Comparison of ENCODE assay signal across 14 cellular contexts in the genomic region with DNA sequence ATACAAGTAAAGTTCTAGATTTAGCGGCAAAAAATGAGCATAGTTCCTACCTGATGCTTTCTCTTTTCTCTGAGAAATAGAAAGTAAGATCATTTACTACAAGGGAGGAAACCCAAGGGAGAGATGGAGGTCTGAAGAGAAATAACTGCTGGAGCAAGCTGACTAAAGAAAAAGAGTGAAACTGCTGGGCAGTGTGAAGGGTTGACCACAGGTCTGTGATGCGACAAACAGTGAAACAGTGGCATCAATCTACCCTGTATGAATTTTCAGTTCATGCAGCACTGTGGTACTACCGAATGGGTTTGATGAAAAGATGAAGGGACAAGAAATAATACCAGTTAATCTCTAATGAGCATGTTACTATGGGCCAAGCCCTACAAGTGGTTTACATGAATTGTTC. TPM values are rescaled to one million over a fixed set of nuclear protein-coding genes. Genes with fewer than 3 reads are reported as not detected.
A peak's percentile ranks its signal among the peaks of the same experiment; 100 is the strongest.
DNase-seq lines count a peak whose midpoint lies in the region; ATAC-seq and TF ChIP-seq lines count a peak whose summit lies in the region.
"Had no signal": no experiment of that assay in that cellular context is flagged by ENCODE, and none has a peak within 500 bp of the region (broad histone marks: within the 10 kb centered on the region; RNA-seq: fewer than 3 reads in every experiment).

No MANE protein-coding gene starts in this region.

- no peak overlapping the region for H2BK12ac ChIP-seq in trophoblast cell (ENCODE audit: low read length)

- no peak overlapping the region for H4K91ac ChIP-seq in trophoblast cell (ENCODE audit: low read depth, low read length)

- H3K27ac ChIP-seq in MM.1S (ENCODE audit: low read length) (no peak overlapping the region), neural progenitor cell (peak overlapping the region; percentile 65), trophoblast cell (ENCODE audit: low read depth, low read length) (no peak overlapping the region), coronary artery (no peak overlapping the region), caudate nucleus (ENCODE audit: low read depth, low read length) (no peak overlapping the region)
- H3K27ac ChIP-seq: HL-60 had no signal

- H3K18ac ChIP-seq in trophoblast cell (ENCODE audit: low read length) = no peak overlapping the region

- no peaks in the 10 kb centered on the region for H3K79me1 ChIP-seq in trophoblast cell (ENCODE audit: low read length)

- H3K27me3 Mint-ChIP-seq in activated T-cell treated with anti-CD3 and anti-CD28 coated beads, Interleukin-2, amount 50 U/mL, for 24 hours = no peaks in the 10 kb centered on the region
- H3K27me3 Mint-ChIP-seq in neural progenitor cell (ENCODE audit: insufficient read depth, low read depth) = no peaks in the 10 kb centered on the region

- H4K20me1 ChIP-seq in MM.1S (ENCODE audit: insufficient read depth, low read length) (no peaks in the 10 kb centered on the region; the same call in 1 of the 2 replicates), neural progenitor cell (ENCODE audit: low read depth) (peaks cover 54% of the 10 kb centered on the region)

- H3K4me3 Mint-ChIP-seq in activated T-cell treated with anti-CD3 and anti-CD28 coated beads, Interleukin-2, amount 50 U/mL, for 24 hours = no peak overlapping the region
- no peak overlapping the region for H3K4me3 Mint-ChIP-seq in neural progenitor cell

- no peak overlapping the region for H2BK120ac ChIP-seq in trophoblast cell (ENCODE audit: insufficient read depth, low read length, poor library complexity)

- no peak overlapping the region for H3K4ac ChIP-seq in trophoblast cell (ENCODE audit: low read depth, low read length)

- peaks cover 84% of the 10 kb centered on the region for H3K36me3 Mint-ChIP-seq in activated T-cell treated with anti-CD3 and anti-CD28 coated beads, Interleukin-2, amount 50 U/mL, for 24 hours (ENCODE audit: low read depth)
- peaks cover 36% of the 10 kb centered on the region for H3K36me3 Mint-ChIP-seq in neural progenitor cell

- H2BK5ac ChIP-seq in trophoblast cell (ENCODE audit: low read depth, low read length, poor library complexity) = no peak overlapping the region

- H3K9me3 Mint-ChIP-seq in activated T-cell treated with anti-CD3 and anti-CD28 coated beads, Interleukin-2, amount 50 U/mL, for 24 hours = no peaks in the 10 kb centered on the region
- H3K9me3 Mint-ChIP-seq in neural progenitor cell = no peaks in the 10 kb centered on the region

- H3K9ac ChIP-seq in MM.1S (ENCODE audit: low read length) (no peak overlapping the region), neural progenitor cell (no peak overlapping the region), trophoblast cell (ENCODE audit: low read length) (no peak overlapping the region)

- H3K4me3 ChIP-seq in MM.1S (ENCODE audit: low read length) (no peak overlapping the region), neural progenitor cell (no peak overlapping the region), trophoblast cell (ENCODE audit: low read depth, low read length) (no peak overlapping the region), coronary artery (no peak overlapping the region)
- H3K4me3 ChIP-seq: smooth muscle cell had no signal

- peak overlapping the region; percentile 77 for H3K27ac Mint-ChIP-seq in activated T-cell treated with anti-CD3 and anti-CD28 coated beads, Interleukin-2, amount 50 U/mL, for 24 hours
- H3K27ac Mint-ChIP-seq in neural progenitor cell = no peak overlapping the region

- peak; percentile 62 for ATAC-seq in GM21529 (IDR thresholded peaks at IDR 0.05; ENCODE audit: unreplicated experiment)
- ATAC-seq: left cardiac atrium had no signal

- DNase-seq in activated T-cell treated with anti-CD3 and anti-CD28 coated beads, Interleukin-2, amount 50 U/mL, for 24 hours = no peak
- DNase-seq in activated T-cell treated with anti-CD3 and anti-CD28 coated beads, Interleukin-2, amount 50 U/mL, for 1 hour = no peak
- DNase-seq in MM.1S (peak; percentile 20), neural progenitor cell (ENCODE audit: low spot score) (no peak), trophoblast cell (no peak), coronary artery (ENCODE audit: low spot score) (no peak), caudate nucleus (lab: John Stamatoyannopoulos, UW) (no peak)
- DNase-seq: head of caudate nucleus; left cardiac atrium; NCI-H2107; NK-92 treated with Interleukin-12 subunit alpha and Interleukin-12 subunit beta, amount 100 ng/mL, for 24 hours had no signal

- H3K9me3 ChIP-seq in MM.1S (replicated peaks; ENCODE audit: insufficient read depth, low read length) (no peaks in the 10 kb centered on the region), neural progenitor cell (ENCODE audit: low read depth) (no peaks in the 10 kb centered on the region), trophoblast cell (ENCODE audit: insufficient read depth, low read depth, low read length) (no peaks in the 10 kb centered on the region)

- H3K36me3 ChIP-seq in MM.1S (replicated peaks; ENCODE audit: insufficient read depth, low read length) = no peaks in the 10 kb centered on the region; the same call in 1 of the 2 replicates
- H3K36me3 ChIP-seq in neural progenitor cell = no peaks in the 10 kb centered on the region
- peaks cover 4 to 8% of the 10 kb centered on the region in 2 experiments for H3K36me3 ChIP-seq in trophoblast cell (ENCODE audit: control insufficient read depth in 1 of 2, insufficient read depth in 2 of 2, low read length in 2 of 2)

- TF ChIP-seq CTCF in MM.1S (IDR thresholded peaks at IDR 0.05; ENCODE audit: low read length) (no peak), neural progenitor cell (IDR thresholded peaks at IDR 0.05) (no peak), coronary artery (IDR thresholded peaks at IDR 0.05) (no peak)

- H3K27me3 ChIP-seq in MM.1S (replicated peaks; ENCODE audit: insufficient read depth, low read length) (no peaks in the 10 kb centered on the region), neural progenitor cell (no peaks in the 10 kb centered on the region), trophoblast cell (ENCODE audit: insufficient read depth, low read length) (no peaks in the 10 kb centered on the region)

- no peak overlapping the region for H4K8ac ChIP-seq in trophoblast cell (ENCODE audit: low read depth, low read length)

- H2AK5ac ChIP-seq in trophoblast cell (ENCODE audit: low read length) = no peak overlapping the region

- H3F3A ChIP-seq in MM.1S (ENCODE audit: insufficient read depth, low read length) = no peaks in the 10 kb centered on the region
- peaks cover 5% of the 10 kb centered on the region for H3F3A ChIP-seq in neural progenitor cell (ENCODE audit: low read depth)

- no peak overlapping the region for H3K23ac ChIP-seq in trophoblast cell (ENCODE audit: low read length)

- peaks cover 72% of the 10 kb centered on the region for H3K4me1 Mint-ChIP-seq in activated T-cell treated with anti-CD3 and anti-CD28 coated beads, Interleukin-2, amount 50 U/mL, for 24 hours (ENCODE audit: low read depth)
- peaks cover 22% of the 10 kb centered on the region for H3K4me1 Mint-ChIP-seq in neural progenitor cell

- H2AFZ ChIP-seq in MM.1S (ENCODE audit: low read length) (no peak overlapping the region), neural progenitor cell (replicated peaks) (no peak overlapping the region), trophoblast cell (ENCODE audit: insufficient read depth, low read length, poor library complexity) (no peak overlapping the region)

- H3K9me2 ChIP-seq in MM.1S (replicated peaks; ENCODE audit: insufficient read depth, low read length) = no peaks in the 10 kb centered on the region

- H3K14ac ChIP-seq in trophoblast cell (ENCODE audit: low read length) = no peak overlapping the region

- H4K12ac ChIP-seq in trophoblast cell (ENCODE audit: low read depth, low read length) = no peak overlapping the region

- H3K79me2 ChIP-seq in MM.1S (ENCODE audit: low read length) = peaks cover 85% of the 10 kb centered on the region
- peaks cover 99% of the 10 kb centered on the region for H3K79me2 ChIP-seq in neural progenitor cell (ENCODE audit: low read depth)
- H3K79me2 ChIP-seq in trophoblast cell (ENCODE audit: control insufficient read depth, insufficient read depth, low read length, poor library complexity) = peaks cover 2% of the 10 kb centered on the region

- WGBS in trophoblast cell (ENCODE audit: extremely low coverage, insufficient coverage, insufficient read length) = no CpG with 5 or more reads among the region's 3 CpGs

- H3K4me1 ChIP-seq in MM.1S (ENCODE audit: low read length) (0 out of 2 replicates have a peak, but pooled peaks cover 2% of the 10 kb centered on the region), neural progenitor cell (peaks cover 45% of the 10 kb centered on the region), trophoblast cell (ENCODE audit: control insufficient read depth in 1 of 2, insufficient read depth in 2 of 2, low read length in 2 of 2) (peaks cover 0 to 2% of the 10 kb centered on the region in 2 experiments)

- H3K4me2 ChIP-seq in MM.1S (ENCODE audit: low read depth, low read length) (no peak overlapping the region), neural progenitor cell (peak overlapping the region; percentile 53), trophoblast cell (ENCODE audit: low read length) (no peak overlapping the region)
- H3K4me2 ChIP-seq: smooth muscle cell had no signal

RNA-seq across cellular contexts. Expression of gene CUL3, which starts 52.2 kb away (rescaled TPM):
- total RNA-seq in neural progenitor cell (ENCODE audit: low replicate concordance) = 82.2 and 196 TPM in 2 replicates
- 85.4 and 86.3 TPM in 2 replicates for polyA plus RNA-seq in trophoblast cell (2013)
